ENCODE assay signal across 11 cellular contexts in genomic region chr17:77036841-77037381, GRCh38.
DNase-seq lines count a peak whose midpoint lies in the region; ATAC-seq and TF ChIP-seq lines count a peak whose summit lies in the region.
"Had no signal": no experiment of that assay in that cellular context is flagged by ENCODE, and none has a peak within 500 bp of the region (broad histone marks: within the 10 kb centered on the region; RNA-seq: fewer than 3 reads in every experiment).

No MANE protein-coding gene starts in this region.

- peak overlapping the region; percentile 18 for H3K4me3 Mint-ChIP-seq in Calu3 (ENCODE audit: low read depth, unreplicated experiment)

- TF ChIP-seq CTCF in Calu3 (IDR thresholded peaks at IDR 0.05; ENCODE audit: unreplicated experiment) (no peak), coronary artery (IDR thresholded peaks at IDR 0.05) (no peak)

- H3K27ac ChIP-seq in coronary artery, result no peak overlapping the region
- H3K27ac ChIP-seq: colonic mucosa, VCaP had no signal

- H3K36me3 Mint-ChIP-seq in Calu3 (ENCODE audit: insufficient read depth, unreplicated experiment), result peaks cover 4% of the 10 kb centered on the region

- H3K27ac Mint-ChIP-seq in Calu3 (ENCODE audit: unreplicated experiment), result no peak overlapping the region

- ATAC-seq in HG03521 (IDR thresholded peaks at IDR 0.05; ENCODE audit: unreplicated experiment) (no peak), GM18873 (IDR thresholded peaks at IDR 0.05; ENCODE audit: low FRiP score, unreplicated experiment) (no peak)

- no TSS peak for BruUV-seq in Calu3 (replicated peaks; lab: Mats Ljungman, UMichigan)

- CTCF ChIA-PET in Calu3 (lab: Charles Lee), result interaction anchor here (0.6 to 1.5 kb wide), 6 partner anchors 11 to 51 kb away, joined by 3 to 8 read pairs (median 5); no protein-coding TSS in a partner anchor

- intact Hi-C loops in Calu3 (cut with micrococcal nuclease; ENCODE audit: unreplicated experiment), result no loop called here

- peaks cover 2% of the 10 kb centered on the region for H3K9me3 Mint-ChIP-seq in Calu3 (ENCODE audit: low read depth, unreplicated experiment)

- DNase-seq in Calu3 (peak; percentile 36), NCI-H1417 treated with DMSO at 0.1 percent for 48 hours (lab: John Stamatoyannopoulos, UW) (peak; percentile 12), SW480 (ENCODE audit: low spot score) (peak; percentile 47), kidney tubule cell (ENCODE audit: low spot score) (peak; percentile 26), NCI-H2029 (lab: John Stamatoyannopoulos, UW) (no peak), coronary artery (ENCODE audit: low spot score) (no peak)
- DNase-seq: colonic mucosa, DND-41 had no signal

- peaks cover 12% of the 10 kb centered on the region for H3K4me1 Mint-ChIP-seq in Calu3 (ENCODE audit: low read depth, unreplicated experiment)

- H3K4me3 ChIP-seq in coronary artery, result no peak overlapping the region
- H3K4me3 ChIP-seq: colonic mucosa had no signal

- H3K27me3 Mint-ChIP-seq in Calu3 (ENCODE audit: unreplicated experiment), result peaks cover 92% of the 10 kb centered on the region

Comparison
In these comparisons a context has a peak if more than half of its experiments do, and no peak if none do; other contexts are left out.
1. DNase-seq: peak in Calu3 (single experiment), NCI-H1417 treated with DMSO at 0.1 percent for 48 hours (single experiment), SW480 (single experiment) and kidney tubule cell (single experiment); none in NCI-H2029 (single experiment) and coronary artery (single experiment).